In genomic region chr20:6921717-6922386, GRCh38 we compare ENCODE assay signal across 15 cellular contexts.
"Had no signal": no experiment of that assay in that cellular context is flagged by ENCODE, and none has a peak within 500 bp of the region (broad histone marks: within the 10 kb centered on the region; RNA-seq: fewer than 3 reads in every experiment).

No MANE protein-coding gene starts in this region.

- H3K36me3 ChIP-seq: left lung had no signal

- H3K27ac Mint-ChIP-seq: activated T-helper 17 cell treated with anti-CD3 and anti-CD28 coated beads, Interleukin-2, amount 50 U/mL, for 72 hours; dendritic cell treated with granulocyte-macrophage colony-stimulating factor and Interleukin-4, amounts not matched to agents 40 ng/mL and 50 ng/mL, for 4 days; memory B cell; natural killer cell treated with Interleukin-12 subunit alpha and Interleukin-12 subunit beta and Interleukin-15 and Interleukin-18, amount 100 ng/mL, for 72 hours; stimulated activated memory B cell treated with anti-CD40 and anti-IgM and Interleukin-4, amounts not matched to agents 10 μg/mL and 1 μg/mL and 100 μg/mL, for 72 hours had no signal

- DNase-seq: activated CD4-positive, alpha-beta T cell treated with anti-CD3 and anti-CD28 coated beads, Interleukin-2, amount 50 U/mL, for 4 hours; activated CD4-positive, CD25-positive, alpha-beta regulatory T cell treated with anti-CD3 and anti-CD28 coated beads, Interleukin-2, amount 50 U/mL, for 72 hours; activated naive CD4-positive, alpha-beta T cell treated with Interleukin-2 at 50 U/mL for 16 hours; activated T-cell treated with anti-CD3 and anti-CD28 coated beads for 4 hours; aorta; effector memory CD4-positive, alpha-beta T cell; hippocampal formation; kidney; left lung; occipital lobe had no signal

- H3K9me3 ChIP-seq: left lung had no signal

- H3K27ac ChIP-seq: left lung had no signal

- H3K4me3 Mint-ChIP-seq: activated T-helper 17 cell treated with anti-CD3 and anti-CD28 coated beads, Interleukin-2, amount 50 U/mL, for 72 hours; dendritic cell treated with granulocyte-macrophage colony-stimulating factor and Interleukin-4, amounts not matched to agents 40 ng/mL and 50 ng/mL, for 4 days; memory B cell; natural killer cell treated with Interleukin-12 subunit alpha and Interleukin-12 subunit beta and Interleukin-15 and Interleukin-18, amount 100 ng/mL, for 72 hours; stimulated activated memory B cell treated with anti-CD40 and anti-IgM and Interleukin-4, amounts not matched to agents 10 μg/mL and 1 μg/mL and 100 μg/mL, for 72 hours had no signal

- H3K4me1 ChIP-seq: left lung had no signal

- H3K4me3 ChIP-seq: left lung had no signal

- H3K36me3 Mint-ChIP-seq: memory B cell; natural killer cell treated with Interleukin-12 subunit alpha and Interleukin-12 subunit beta and Interleukin-15 and Interleukin-18, amount 100 ng/mL, for 72 hours; stimulated activated memory B cell treated with anti-CD40 and anti-IgM and Interleukin-4, amounts not matched to agents 10 μg/mL and 1 μg/mL and 100 μg/mL, for 72 hours had no signal

- H3K27me3 ChIP-seq: left lung had no signal

- H3K27me3 Mint-ChIP-seq: activated T-helper 17 cell treated with anti-CD3 and anti-CD28 coated beads, Interleukin-2, amount 50 U/mL, for 72 hours; dendritic cell treated with granulocyte-macrophage colony-stimulating factor and Interleukin-4, amounts not matched to agents 40 ng/mL and 50 ng/mL, for 4 days; memory B cell; natural killer cell treated with Interleukin-12 subunit alpha and Interleukin-12 subunit beta and Interleukin-15 and Interleukin-18, amount 100 ng/mL, for 72 hours; stimulated activated memory B cell treated with anti-CD40 and anti-IgM and Interleukin-4, amounts not matched to agents 10 μg/mL and 1 μg/mL and 100 μg/mL, for 72 hours had no signal

- H3K4me1 Mint-ChIP-seq: activated T-helper 17 cell treated with anti-CD3 and anti-CD28 coated beads, Interleukin-2, amount 50 U/mL, for 72 hours; memory B cell; stimulated activated memory B cell treated with anti-CD40 and anti-IgM and Interleukin-4, amounts not matched to agents 10 μg/mL and 1 μg/mL and 100 μg/mL, for 72 hours had no signal
